Comparison of ENCODE assay signal across 9 cellular contexts in genomic region chr9:91302831-91303230, GRCh38. TPM values are rescaled to one million over a fixed set of nuclear protein-coding genes. Genes with fewer than 3 reads are reported as not detected.
DNase-seq lines count a peak whose midpoint lies in the region; ATAC-seq and TF ChIP-seq lines count a peak whose summit lies in the region.
"Had no signal": no experiment of that assay in that cellular context is flagged by ENCODE, and none has a peak within 500 bp of the region (broad histone marks: within the 10 kb centered on the region; RNA-seq: fewer than 3 reads in every experiment).

No MANE protein-coding gene starts in this region.

- H3K4me3 ChIP-seq in Peyer's patch (no peak overlapping the region), fibroblast of pulmonary artery (replicated peaks; ENCODE audit: low read depth, low read length) (no peak overlapping the region)

- H3K9me3 ChIP-seq in Peyer's patch, result no peaks in the 10 kb centered on the region

- no peaks in the 10 kb centered on the region for H3K36me3 Mint-ChIP-seq in WTC11

- H3K9me3 Mint-ChIP-seq in WTC11, result no peaks in the 10 kb centered on the region

- no peaks in the 10 kb centered on the region for H3K36me3 ChIP-seq in Peyer's patch

- CTCF ChIA-PET in WTC11 (lab: Charles Lee), result no interaction called here

- H3K27me3 ChIP-seq in Peyer's patch, result no peaks in the 10 kb centered on the region

- peaks cover 7% of the 10 kb centered on the region for H3K4me1 Mint-ChIP-seq in WTC11

- no peak overlapping the region for H3K27ac Mint-ChIP-seq in WTC11

- H3K27me3 Mint-ChIP-seq in WTC11 (ENCODE audit: low read depth), result no peaks in the 10 kb centered on the region

- TF ChIP-seq CTCF in Peyer's patch (IDR thresholded peaks at IDR 0.05) (no peak), fibroblast of pulmonary artery (IDR thresholded peaks at IDR 0.05; ENCODE audit: low read length, missing control alignments) (no peak), WTC11 (IDR thresholded peaks at IDR 0.05) (no peak)

- DNase-seq in EL, result peak; percentile 86
- no peak for DNase-seq in Peyer's patch
- peak; percentile 79 for DNase-seq in fibroblast of pulmonary artery (ENCODE audit: low read depth)
- DNase-seq in renal cortical epithelial cell (ENCODE audit: low read depth), result peak; percentile 81
- no peak for DNase-seq in NCI-H1092 treated with DMSO at 0.1 percent for 48 hours (lab: John Stamatoyannopoulos, UW)
- no peak for DNase-seq in WTC11 (ENCODE audit: low spot score)
- no peak for DNase-seq in cortex of kidney (lab: John Stamatoyannopoulos, UW)
- DNase-seq: activated CD4-positive, alpha-beta T cell treated with anti-CD3 and anti-CD28 coated beads, Interleukin-2, amount 50 U/mL, for 4 hours had no signal

- ATAC-seq in WTC11 (no peak), HG03442 (IDR thresholded peaks at IDR 0.05; ENCODE audit: unreplicated experiment) (no peak)

- POLR2A ChIA-PET in WTC11 (lab: Charles Lee), result no interaction called here

- H3K4me1 ChIP-seq in Peyer's patch, result peaks cover 0 to 15% (median 0%) of the 10 kb centered on the region in 4 donors

- H3K4me3 Mint-ChIP-seq in WTC11, result no peak overlapping the region

- H3K27ac ChIP-seq in Peyer's patch, result peak overlapping the region in 3 of 4 donors; percentile 13 to 36 (median 33)

- TF ChIP-seq POLR2A in Peyer's patch (IDR thresholded peaks at IDR 0.05), result no peak

TF ChIP-seq in WTC11, 78 proteins besides CTCF, POLR2A, EP300 and RAD21:
- TF ChIP-seq ZSCAN18 (CRISPR knock-in tag; IDR thresholded peaks at IDR 0.05), result no peak
- TF ChIP-seq HMGA2 (CRISPR knock-in tag; IDR thresholded peaks at IDR 0.05), result no peak
- TF ChIP-seq ZNF512 (CRISPR knock-in tag; IDR thresholded peaks at IDR 0.05; ENCODE audit: borderline replicate concordance), result no peak
- no peak for TF ChIP-seq RORB (CRISPR knock-in tag; IDR thresholded peaks at IDR 0.05)
- TF ChIP-seq, protein P1, sequence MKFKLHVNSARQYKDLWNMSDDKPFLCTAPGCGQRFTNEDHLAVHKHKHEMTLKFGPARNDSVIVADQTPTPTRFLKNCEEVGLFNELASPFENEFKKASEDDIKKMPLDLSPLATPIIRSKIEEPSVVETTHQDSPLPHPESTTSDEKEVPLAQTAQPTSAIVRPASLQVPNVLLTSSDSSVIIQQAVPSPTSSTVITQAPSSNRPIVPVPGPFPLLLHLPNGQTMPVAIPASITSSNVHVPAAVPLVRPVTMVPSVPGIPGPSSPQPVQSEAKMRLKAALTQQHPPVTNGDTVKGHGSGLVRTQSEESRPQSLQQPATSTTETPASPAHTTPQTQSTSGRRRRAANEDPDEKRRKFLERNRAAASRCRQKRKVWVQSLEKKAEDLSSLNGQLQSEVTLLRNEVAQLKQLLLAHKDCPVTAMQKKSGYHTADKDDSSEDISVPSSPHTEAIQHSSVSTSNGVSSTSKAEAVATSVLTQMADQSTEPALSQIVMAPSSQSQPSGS (CRISPR knock-in tag; IDR thresholded peaks at IDR 0.05; ENCODE audit: borderline replicate concordance, low read depth), result no peak
- TF ChIP-seq IRF2 (CRISPR knock-in tag; IDR thresholded peaks at IDR 0.05; ENCODE audit: borderline replicate concordance, low read depth), result no peak
- TF ChIP-seq ZNF138 (CRISPR knock-in tag; conservative IDR thresholded peaks at IDR 0.05), result no peak
- TF ChIP-seq ATF6 (CRISPR knock-in tag; IDR thresholded peaks at IDR 0.05), result no peak
TF ChIP-seq in WTC11: peak in this region for 0.

RNA-seq across cellular contexts. Expression of gene AUH, which starts 58.9 kb away (rescaled TPM):
- total RNA-seq in Peyer's patch, result 10 to 100 TPM; 37.1 to 59.9 (median 49.7) TPM
- 21.4 and 43.2 TPM in 2 replicates for total RNA-seq in renal cortical epithelial cell
- 30.4 to 32.3 TPM (median 32.0 TPM) in 3 replicates for total RNA-seq in WTC11 (2021)

Comparison
In these comparisons a context has a peak if more than half of its experiments do, and no peak if none do; other contexts are left out.
1. DNase-seq: peak in EL (single experiment), fibroblast of pulmonary artery (single experiment) and renal cortical epithelial cell (single experiment); none in Peyer's patch (0 of 3), NCI-H1092 treated with DMSO at 0.1 percent for 48 hours (single experiment), WTC11 (single experiment) and cortex of kidney (single experiment).